ENCODE assay signal across 11 cellular contexts in genomic region chr7:124996778-124997177, GRCh38.
DNase-seq lines count a peak whose midpoint lies in the region; ATAC-seq, FAIRE-seq and TF ChIP-seq lines count a peak whose summit lies in the region.
"Had no signal": no experiment of that assay in that cellular context is flagged by ENCODE, and none has a peak within 500 bp of the region (broad histone marks: within the 10 kb centered on the region; RNA-seq: fewer than 3 reads in every experiment).

No MANE protein-coding gene starts in this region.

- H2BK15ac ChIP-seq in neuronal stem cell (ENCODE audit: low read length) = no peak overlapping the region

- H3K27ac ChIP-seq in HepG2 (ENCODE audit: extremely low read length, insufficient read depth, low read length) = no peak overlapping the region
- H3K27ac ChIP-seq in right lobe of liver = no peak overlapping the region
- H3K27ac ChIP-seq in SU-DHL-6 (ENCODE audit: low read depth, low read length) = no peak overlapping the region
- H3K27ac ChIP-seq in neuronal stem cell (replicated peaks; ENCODE audit: low read length) = no peak overlapping the region
- H3K27ac ChIP-seq in testis = no peak overlapping the region
- H3K27ac ChIP-seq: BLaER1 had no signal

- H3K36me3 Mint-ChIP-seq in type B pancreatic cell = no peaks in the 10 kb centered on the region

- peak; percentile 9 for DNase-seq in HepG2 (ENCODE audit: low spot score)
- no peak for DNase-seq in right lobe of liver
- DNase-seq in neuronal stem cell (ENCODE audit: low spot score) = no peak
- no peak for DNase-seq in testis
- DNase-seq in H54 (ENCODE audit: insufficient read length, low spot score) = no peak
- no peak for DNase-seq in type B pancreatic cell (ENCODE audit: extremely low spot score, unreplicated experiment)

- H3K9me2 ChIP-seq in SU-DHL-6 (replicated peaks; ENCODE audit: insufficient read depth, low read length) = no peaks in the 10 kb centered on the region

- no peak overlapping the region for H4K8ac ChIP-seq in neuronal stem cell (ENCODE audit: low read depth, low read length)

- no peak overlapping the region for H3K4me3 ChIP-seq in HepG2 (replicated peaks in 1 of 3; ENCODE audit: insufficient read depth in 1 of 3, low read depth in 2 of 3, low read length in 3 of 3)
- H3K4me3 ChIP-seq in right lobe of liver = no peak overlapping the region
- H3K4me3 ChIP-seq in SU-DHL-6 (ENCODE audit: insufficient read depth, low read length, poor library complexity, severe bottlenecking) = no peak overlapping the region
- H3K4me3 ChIP-seq in neuronal stem cell (ENCODE audit: low read length in 2 of 2) = no peak overlapping the region
- no peak overlapping the region for H3K4me3 ChIP-seq in testis
- H3K4me3 ChIP-seq: BLaER1 had no signal

- H3K4me2 ChIP-seq in HepG2 (ENCODE audit: low read depth, low read length) (no peak overlapping the region), SU-DHL-6 (ENCODE audit: low read depth, low read length, poor library complexity, severe bottlenecking) (no peak overlapping the region), neuronal stem cell (ENCODE audit: insufficient read depth, low read length, poor library complexity, severe bottlenecking) (no peak overlapping the region)
- H3K4me2 ChIP-seq: BLaER1 had no signal

- H3K79me1 ChIP-seq in neuronal stem cell (ENCODE audit: low read depth, low read length) = no peaks in the 10 kb centered on the region

- H3K9me3 Mint-ChIP-seq in type B pancreatic cell = no peaks in the 10 kb centered on the region
- H3K9me3 Mint-ChIP-seq: activated T-helper 1 cell treated with anti-CD3 and anti-CD28 coated beads, Interleukin-12 subunit alpha, Interleukin-12 subunit beta, Interleukin-2, Interleukin-4 antibody, amounts not matched to agents 30 ng/mL and 10 ng/mL and 1 ng/mL, durations not matched to agents 14 hours and 24 hours and 36 hours had no signal

- H2AFZ ChIP-seq in HepG2 (ENCODE audit: low read length) (no peak overlapping the region), SU-DHL-6 (ENCODE audit: low read depth, low read length, severe bottlenecking) (no peak overlapping the region), neuronal stem cell (ENCODE audit: low read length) (no peak overlapping the region)

- peaks cover 8% of the 10 kb centered on the region; the same call in 1 of the 2 replicates for H3K9me3 ChIP-seq in HepG2 (ENCODE audit: low read length)
- no peaks in the 10 kb centered on the region for H3K9me3 ChIP-seq in right lobe of liver
- H3K9me3 ChIP-seq in SU-DHL-6 (ENCODE audit: insufficient read depth, low read length) = no peaks in the 10 kb centered on the region
- H3K9me3 ChIP-seq in neuronal stem cell (replicated peaks in 1 of 2; ENCODE audit: control insufficient read depth in 2 of 2, insufficient read depth in 1 of 2, low read depth in 1 of 2, low read length in 2 of 2) = no peaks in the 10 kb centered on the region
- H3K9me3 ChIP-seq in testis = no peaks in the 10 kb centered on the region

- H4K20me1 ChIP-seq in HepG2 (ENCODE audit: insufficient read depth, low read length) (no peaks in the 10 kb centered on the region), SU-DHL-6 (ENCODE audit: low read depth, low read length) (no peaks in the 10 kb centered on the region)
- H4K20me1 ChIP-seq: BLaER1 had no signal

- no peak overlapping the region for H3K14ac ChIP-seq in neuronal stem cell (ENCODE audit: low read length)

- POLR2A ChIA-PET in HepG2 (lab: Yijun Ruan, JAX) = no interaction called here

- no peak for TF ChIP-seq POLR2A in HepG2 (IDR thresholded peaks at IDR 0.05; ENCODE audit: insufficient read depth in 1 of 2, low read depth in 2 of 2, low read length in 2 of 2)
- TF ChIP-seq POLR2A in right lobe of liver (IDR thresholded peaks at IDR 0.05) = no peak
- no peak for TF ChIP-seq POLR2A in testis (IDR thresholded peaks at IDR 0.05)
- TF ChIP-seq POLR2A in H54 (IDR thresholded peaks at IDR 0.05; ENCODE audit: low read depth, low read length) = no peak

- H3K9ac ChIP-seq in HepG2 (ENCODE audit: insufficient read depth, low read depth, low read length) (no peak overlapping the region), SU-DHL-6 (ENCODE audit: low read length) (no peak overlapping the region), neuronal stem cell (ENCODE audit: low read depth, low read length, poor library complexity) (no peak overlapping the region)
- H3K9ac ChIP-seq: BLaER1 had no signal

- H3K36me3 ChIP-seq in HepG2 (replicated peaks in 1 of 2; ENCODE audit: control insufficient read depth in 1 of 2, insufficient read depth in 2 of 2, low read length in 2 of 2) (no peaks in the 10 kb centered on the region), right lobe of liver (no peaks in the 10 kb centered on the region), SU-DHL-6 (ENCODE audit: low read length) (no peaks in the 10 kb centered on the region), neuronal stem cell (replicated peaks in 1 of 2; ENCODE audit: control insufficient read depth in 2 of 2, insufficient read depth in 2 of 2, low read length in 2 of 2) (no peaks in the 10 kb centered on the region), testis (ENCODE audit: low read depth, missing control alignments) (no peaks in the 10 kb centered on the region)
- H3K36me3 ChIP-seq: BLaER1 had no signal

- H3K4me1 ChIP-seq in HepG2 (ENCODE audit: insufficient read depth, low read length) (no peaks in the 10 kb centered on the region), right lobe of liver (no peaks in the 10 kb centered on the region), neuronal stem cell (ENCODE audit: control insufficient read depth in 2 of 2, insufficient read depth in 1 of 2, low read depth in 1 of 2, low read length in 2 of 2) (no peaks in the 10 kb centered on the region), testis (no peaks in the 10 kb centered on the region)
- H3K4me1 ChIP-seq: BLaER1 had no signal

- no peak overlapping the region for H2BK12ac ChIP-seq in neuronal stem cell (ENCODE audit: low read length)

- no peak overlapping the region for H4K91ac ChIP-seq in neuronal stem cell (ENCODE audit: low read depth, low read length, poor library complexity)

- H3K4me1 Mint-ChIP-seq in type B pancreatic cell (ENCODE audit: unreplicated experiment) = no peaks in the 10 kb centered on the region
- H3K4me1 Mint-ChIP-seq: neural crest cell had no signal

- H3K27me3 ChIP-seq in HepG2 (ENCODE audit: control insufficient read depth in 1 of 2, insufficient read depth in 2 of 2, low read length in 2 of 2) = no peaks in the 10 kb centered on the region
- no peaks in the 10 kb centered on the region for H3K27me3 ChIP-seq in right lobe of liver
- no peaks in the 10 kb centered on the region for H3K27me3 ChIP-seq in SU-DHL-6 (ENCODE audit: low read length)
- H3K27me3 ChIP-seq in neuronal stem cell (ENCODE audit: control insufficient read depth in 3 of 3, insufficient read depth in 3 of 3, low read depth in 1 of 3, low read length in 3 of 3) = no peaks in the 10 kb centered on the region
- H3K27me3 ChIP-seq in testis = no peaks in the 10 kb centered on the region
- H3K27me3 ChIP-seq: BLaER1 had no signal

- no peak overlapping the region for H2BK5ac ChIP-seq in neuronal stem cell (ENCODE audit: low read length)

- no peaks in the 10 kb centered on the region for H3F3A ChIP-seq in SU-DHL-6 (ENCODE audit: insufficient read depth)

- H3K27ac Mint-ChIP-seq in type B pancreatic cell = no peak overlapping the region
- H3K27ac Mint-ChIP-seq: activated T-helper 1 cell treated with anti-CD3 and anti-CD28 coated beads, Interleukin-12 subunit alpha, Interleukin-12 subunit beta, Interleukin-2, Interleukin-4 antibody, amounts not matched to agents 30 ng/mL and 10 ng/mL and 1 ng/mL, durations not matched to agents 14 hours and 24 hours and 36 hours had no signal

- no peak for TF ChIP-seq RAD21 in HepG2 (CRISPR knock-in tag; IDR thresholded peaks at IDR 0.05)

- TF ChIP-seq CTCF in HepG2 (CRISPR knock-in tag; IDR thresholded peaks at IDR 0.05) (no peak), right lobe of liver (IDR thresholded peaks at IDR 0.05) (no peak), SU-DHL-6 (IDR thresholded peaks at IDR 0.05; ENCODE audit: insufficient read depth, low read length, poor library complexity, severe bottlenecking) (peak; percentile 11), testis (IDR thresholded peaks at IDR 0.05) (no peak), type B pancreatic cell (conservative IDR thresholded peaks at IDR 0.05) (no peak)

- CTCF ChIA-PET in HepG2 (lab: Yijun Ruan, JAX; ENCODE audit: low intra/inter-chr PET ratio, low total read pairs) = no interaction called here

- no peak overlapping the region for H3K18ac ChIP-seq in neuronal stem cell (ENCODE audit: low read length)

- no peak for TF ChIP-seq EP300 in HepG2 (IDR thresholded peaks at IDR 0.05; ENCODE audit: low read depth in 2 of 2, low read length in 2 of 2)
- TF ChIP-seq EP300 in HepG2 (CRISPR knock-in tag; IDR thresholded peaks at IDR 0.05; ENCODE audit: borderline replicate concordance) = no peak

- 42% methylated on average over 4 of the region's 4 CpGs for WGBS in HepG2 (ENCODE audit: low lambda C conversion rate)
- WGBS in right lobe of liver (ENCODE audit: insufficient coverage, low coverage, low lambda C conversion rate, missing lambda C conversion rate) = 53% methylated on average over 3 of the region's 4 CpGs
- WGBS in neuronal stem cell (ENCODE audit: extremely low coverage in 2 of 2, insufficient read length in 2 of 2, insufficient replicate concordance in 1 of 2), 2 donors = no CpG with 5 or more reads among the region's 4 CpGs
- WGBS in testis, 2 donors = 85 to 87% methylated on average over 4 of the region's 4 CpGs

- no peak overlapping the region for H3K23ac ChIP-seq in neuronal stem cell (ENCODE audit: low read depth, low read length, poor library complexity)

- no peak overlapping the region for H2BK120ac ChIP-seq in neuronal stem cell (ENCODE audit: low read depth, low read length)

- peak; percentile 29; the same call in 1 of the 3 replicates for ATAC-seq in HepG2
- ATAC-seq in right lobe of liver = no peak
- peak; percentile 48 for ATAC-seq in HG03097 (IDR thresholded peaks at IDR 0.05; ENCODE audit: low FRiP score, unreplicated experiment)

- no peak overlapping the region for H3K4me3 Mint-ChIP-seq in type B pancreatic cell
- H3K4me3 Mint-ChIP-seq: activated T-helper 1 cell treated with anti-CD3 and anti-CD28 coated beads, Interleukin-12 subunit alpha, Interleukin-12 subunit beta, Interleukin-2, Interleukin-4 antibody, amounts not matched to agents 30 ng/mL and 10 ng/mL and 1 ng/mL, durations not matched to agents 14 hours and 24 hours and 36 hours; neural crest cell had no signal

- intact Hi-C loops in HepG2 (cut with micrococcal nuclease; ENCODE audit: unreplicated experiment) = no loop called here
- intact Hi-C loops in right lobe of liver (cut with DNase I) = no loop called here
- intact Hi-C loops in testis (cut with DNase I; ENCODE audit: low total_unique reads) = no loop called here

- in situ Hi-C loops in HepG2 (cut with HindIII; ENCODE audit: extremely low pct_ligation_motif_present, low pct_unique_long_range_greater_than_20kb) = no loop called here

- no peaks in the 10 kb centered on the region for H3K27me3 Mint-ChIP-seq in type B pancreatic cell

- BruUV-seq in HepG2 (replicated peaks; lab: Mats Ljungman, UMichigan) = no TSS peak

- no peak overlapping the region for H3K4ac ChIP-seq in neuronal stem cell (ENCODE audit: low read length)

- FAIRE-seq in HepG2 (lab: Jason Lieb, UNC) = no peak
- FAIRE-seq in H54 (lab: Jason Lieb, UNC) = no peak

- no peak overlapping the region for H2AK5ac ChIP-seq in neuronal stem cell (ENCODE audit: low read depth, low read length)

- H3K79me2 ChIP-seq in HepG2 (ENCODE audit: insufficient read depth, low read length) = no peaks in the 10 kb centered on the region
- H3K79me2 ChIP-seq in SU-DHL-6 (ENCODE audit: insufficient read depth, low read length) = no peaks in the 10 kb centered on the region

Comparison
In these comparisons a context has a peak if more than half of its experiments do, and no peak if none do; other contexts are left out.
1. ATAC-seq: peak in HepG2 (single experiment) and HG03097 (single experiment); none in right lobe of liver (0 of 4).